ENCODE assay signal across 27 cellular contexts in genomic region chr5:169768416-169768815, GRCh38.
DNase-seq lines count a peak whose midpoint lies in the region; ATAC-seq, FAIRE-seq and TF ChIP-seq lines count a peak whose summit lies in the region.
"Had no signal": no experiment of that assay in that cellular context is flagged by ENCODE, and none has a peak within 500 bp of the region (broad histone marks: within the 10 kb centered on the region; RNA-seq: fewer than 3 reads in every experiment).

No MANE protein-coding gene starts in this region.

- H3K36me3 Mint-ChIP-seq in GM23338 (ENCODE audit: low read depth) = no peaks in the 10 kb centered on the region
- H3K36me3 Mint-ChIP-seq in activated T-helper 17 cell treated with anti-CD3 and anti-CD28 coated beads, Interleukin-2, amount 50 U/mL, for 72 hours (ENCODE audit: low read depth) = peaks cover 89% of the 10 kb centered on the region
- peaks cover 44% of the 10 kb centered on the region for H3K36me3 Mint-ChIP-seq in activated T-cell treated with anti-CD3 and anti-CD28 coated beads, Interleukin-2, amount 50 U/mL, for 4 hours (ENCODE audit: insufficient read depth)

- peaks cover 8% of the 10 kb centered on the region for H3K27me3 Mint-ChIP-seq in GM23338 (ENCODE audit: insufficient read depth, low read depth, poor library complexity)
- H3K27me3 Mint-ChIP-seq in activated T-helper 17 cell treated with anti-CD3 and anti-CD28 coated beads, Interleukin-2, amount 50 U/mL, for 72 hours = no peaks in the 10 kb centered on the region
- no peaks in the 10 kb centered on the region for H3K27me3 Mint-ChIP-seq in activated T-cell treated with anti-CD3 and anti-CD28 coated beads, Interleukin-2, amount 50 U/mL, for 4 hours (ENCODE audit: low read depth)

- H3K79me2 ChIP-seq in GM23338 (replicated peaks; ENCODE audit: insufficient read depth) = no peaks in the 10 kb centered on the region

- no peaks in the 10 kb centered on the region for H3F3A ChIP-seq in GM23338 (replicated peaks; ENCODE audit: low read depth)

- peaks cover 22% of the 10 kb centered on the region for H3K4me1 ChIP-seq in GM23338 (ENCODE audit: insufficient read depth)
- H3K4me1 ChIP-seq in pancreas = peaks cover 0 to 7% (median 3%) of the 10 kb centered on the region in 3 donors
- H3K4me1 ChIP-seq: BE2C had no signal

- H3K27me3 ChIP-seq in GM23338 (ENCODE audit: insufficient read depth) (no peaks in the 10 kb centered on the region), pancreas (no peaks in the 10 kb centered on the region)
- H3K27me3 ChIP-seq: BE2C had no signal

- H3K4me2 ChIP-seq in GM23338 = peak overlapping the region; percentile 67
- H3K4me2 ChIP-seq: KMS-11 had no signal

- no peak for FAIRE-seq in pancreas (lab: Jason Lieb, UNC)
- FAIRE-seq: GM12892, H1 had no signal

- peaks cover 21% of the 10 kb centered on the region for H3K4me1 Mint-ChIP-seq in GM23338
- peaks cover 5% of the 10 kb centered on the region for H3K4me1 Mint-ChIP-seq in activated T-helper 17 cell treated with anti-CD3 and anti-CD28 coated beads, Interleukin-2, amount 50 U/mL, for 72 hours
- peaks cover 3% of the 10 kb centered on the region for H3K4me1 Mint-ChIP-seq in activated T-cell treated with anti-CD3 and anti-CD28 coated beads, Interleukin-2, amount 50 U/mL, for 4 hours (ENCODE audit: low read depth)
- H3K4me1 Mint-ChIP-seq: CD14-positive monocyte had no signal

- 0 out of 2 replicates have a peak, but pooled peaks cover 3% of the 10 kb centered on the region for H4K20me1 ChIP-seq in GM23338 (replicated peaks; ENCODE audit: insufficient read depth)

- H3K9me3 Mint-ChIP-seq in GM23338 = no peaks in the 10 kb centered on the region
- no peaks in the 10 kb centered on the region for H3K9me3 Mint-ChIP-seq in activated T-helper 17 cell treated with anti-CD3 and anti-CD28 coated beads, Interleukin-2, amount 50 U/mL, for 72 hours
- H3K9me3 Mint-ChIP-seq in activated T-cell treated with anti-CD3 and anti-CD28 coated beads, Interleukin-2, amount 50 U/mL, for 4 hours = peaks cover 4% of the 10 kb centered on the region
- H3K9me3 Mint-ChIP-seq: CD14-positive monocyte had no signal

- DNase-seq in NCI-H2171 treated with DMSO at 0.1 percent for 48 hours (lab: John Stamatoyannopoulos, UW) (peak; percentile 11), NCI-H2171 (lab: John Stamatoyannopoulos, UW) (no peak), GM23338 (ENCODE audit: low spot score) (peak; percentile 21), pancreas (peak in 3 of 6 donors; percentile 11 to 42 (median 28)), NCI-H2081 (lab: John Stamatoyannopoulos, UW) (no peak)
- DNase-seq in activated T-cell treated with anti-CD3 and anti-CD28 coated beads, Interleukin-2, amount 50 U/mL, for 4 hours = no peak
- DNase-seq in activated CD4-positive, alpha-beta T cell treated with anti-CD3 and anti-CD28 coated beads for 4 hours = no peak
- DNase-seq: DMS153, DND-41, IMR-90, NCI-H1048, NCI-H1417, NCI-H1694 treated with DMSO at 0.1 percent for 48 hours, NCI-H2081 treated with DMSO at 0.1 percent for 48 hours, NCI-H446, NCI-H524 treated with DMSO at 0.1 percent for 48 hours, NCI-H82, SHP77 treated with DMSO at 0.1 percent for 48 hours had no signal

- H3K4me3 ChIP-seq in GM23338 (no peak overlapping the region), pancreas (no peak overlapping the region)

- H3K9me2 ChIP-seq in GM23338 (ENCODE audit: insufficient read depth) = no peaks in the 10 kb centered on the region; the same call in none of the 2 replicates

- no peak overlapping the region for H3K27ac Mint-ChIP-seq in GM23338
- H3K27ac Mint-ChIP-seq in activated T-helper 17 cell treated with anti-CD3 and anti-CD28 coated beads, Interleukin-2, amount 50 U/mL, for 72 hours = peak overlapping the region; percentile 17

- TF ChIP-seq CTCF in GM23338 (conservative IDR thresholded peaks at IDR 0.05; ENCODE audit: low read depth in 2 of 2) = no peak
- no peak for TF ChIP-seq CTCF in pancreas (IDR thresholded peaks at IDR 0.05)

- H3K4me3 Mint-ChIP-seq in GM23338 = no peak overlapping the region
- H3K4me3 Mint-ChIP-seq in activated T-helper 17 cell treated with anti-CD3 and anti-CD28 coated beads, Interleukin-2, amount 50 U/mL, for 72 hours = no peak overlapping the region
- no peak overlapping the region for H3K4me3 Mint-ChIP-seq in activated T-cell treated with anti-CD3 and anti-CD28 coated beads, Interleukin-2, amount 50 U/mL, for 4 hours
- H3K4me3 Mint-ChIP-seq: CD14-positive monocyte had no signal

- ATAC-seq in GM23338 (peak; percentile 59), pancreas (peak; percentile 38 to 78 (median 46))
- ATAC-seq in activated T-helper 17 cell treated with anti-CD3 and anti-CD28 coated beads, Interleukin-2, amount 50 U/mL, for 72 hours (replicated peaks) = no peak
- no peak for ATAC-seq in activated T-cell treated with anti-CD3 and anti-CD28 coated beads, Interleukin-2, amount 50 U/mL, for 4 hours
- ATAC-seq: HCT116 had no signal

- WGBS in pancreas, 2 donors = 13 to 27% methylated on average over 1 of the region's 1 CpG

- H2AFZ ChIP-seq in GM23338 = peak overlapping the region; percentile 52

- intact Hi-C loops in pancreas (cut with DNase I) = no loop called here

- no peaks in the 10 kb centered on the region for H3K9me3 ChIP-seq in pancreas
- H3K9me3 ChIP-seq: BE2C had no signal

- H3K27ac ChIP-seq in GM23338 (ENCODE audit: low read depth) = no peak overlapping the region
- H3K27ac ChIP-seq in pancreas = no peak overlapping the region
- H3K27ac ChIP-seq: 22Rv1, KMS-11, RWPE1 had no signal

- no peaks in the 10 kb centered on the region for H3K36me3 ChIP-seq in GM23338 (ENCODE audit: insufficient read depth)
- no peaks in the 10 kb centered on the region for H3K36me3 ChIP-seq in pancreas
- H3K36me3 ChIP-seq: BE2C had no signal

TF ChIP-seq in GM23338, 12 proteins besides CTCF, POLR2A, EP300 and RAD21 (continues in another document):
- TF ChIP-seq CREB1 (CRISPR knock-in tag; IDR thresholded peaks at IDR 0.05; ENCODE audit: low read depth) = no peak
- no peak for TF ChIP-seq STAT1 (IDR thresholded peaks at IDR 0.05; ENCODE audit: unreplicated experiment)
- no peak for TF ChIP-seq ZNF114 (CRISPR knock-in tag; IDR thresholded peaks at IDR 0.05)
- TF ChIP-seq NANOG (IDR thresholded peaks at IDR 0.05; ENCODE audit: borderline replicate concordance) = no peak
- TF ChIP-seq, protein P1, sequence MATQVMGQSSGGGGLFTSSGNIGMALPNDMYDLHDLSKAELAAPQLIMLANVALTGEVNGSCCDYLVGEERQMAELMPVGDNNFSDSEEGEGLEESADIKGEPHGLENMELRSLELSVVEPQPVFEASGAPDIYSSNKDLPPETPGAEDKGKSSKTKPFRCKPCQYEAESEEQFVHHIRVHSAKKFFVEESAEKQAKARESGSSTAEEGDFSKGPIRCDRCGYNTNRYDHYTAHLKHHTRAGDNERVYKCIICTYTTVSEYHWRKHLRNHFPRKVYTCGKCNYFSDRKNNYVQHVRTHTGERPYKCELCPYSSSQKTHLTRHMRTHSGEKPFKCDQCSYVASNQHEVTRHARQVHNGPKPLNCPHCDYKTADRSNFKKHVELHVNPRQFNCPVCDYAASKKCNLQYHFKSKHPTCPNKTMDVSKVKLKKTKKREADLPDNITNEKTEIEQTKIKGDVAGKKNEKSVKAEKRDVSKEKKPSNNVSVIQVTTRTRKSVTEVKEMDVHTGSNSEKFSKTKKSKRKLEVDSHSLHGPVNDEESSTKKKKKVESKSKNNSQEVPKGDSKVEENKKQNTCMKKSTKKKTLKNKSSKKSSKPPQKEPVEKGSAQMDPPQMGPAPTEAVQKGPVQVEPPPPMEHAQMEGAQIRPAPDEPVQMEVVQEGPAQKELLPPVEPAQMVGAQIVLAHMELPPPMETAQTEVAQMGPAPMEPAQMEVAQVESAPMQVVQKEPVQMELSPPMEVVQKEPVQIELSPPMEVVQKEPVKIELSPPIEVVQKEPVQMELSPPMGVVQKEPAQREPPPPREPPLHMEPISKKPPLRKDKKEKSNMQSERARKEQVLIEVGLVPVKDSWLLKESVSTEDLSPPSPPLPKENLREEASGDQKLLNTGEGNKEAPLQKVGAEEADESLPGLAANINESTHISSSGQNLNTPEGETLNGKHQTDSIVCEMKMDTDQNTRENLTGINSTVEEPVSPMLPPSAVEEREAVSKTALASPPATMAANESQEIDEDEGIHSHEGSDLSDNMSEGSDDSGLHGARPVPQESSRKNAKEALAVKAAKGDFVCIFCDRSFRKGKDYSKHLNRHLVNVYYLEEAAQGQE (IDR thresholded peaks at IDR 0.05; ENCODE audit: unreplicated experiment) = no peak
- TF ChIP-seq ZNF331 (CRISPR knock-in tag; IDR thresholded peaks at IDR 0.05; ENCODE audit: low read depth) = no peak
- no peak for TF ChIP-seq EZH2 (IDR thresholded peaks at IDR 0.05; ENCODE audit: low read depth, unreplicated experiment)
- no peak for TF ChIP-seq POLR2AphosphoS5 (IDR thresholded peaks at IDR 0.05; ENCODE audit: low read depth)
- TF ChIP-seq JUNB (IDR thresholded peaks at IDR 0.05; ENCODE audit: unreplicated experiment) = no peak

Comparison
In these comparisons a context has a peak if more than half of its experiments do, and no peak if none do; other contexts are left out.
1. DNase-seq: peak in NCI-H2171 treated with DMSO at 0.1 percent for 48 hours (single experiment) and GM23338 (single experiment); none in NCI-H2171 (single experiment), NCI-H2081 (0 of 2), activated T-cell treated with anti-CD3 and anti-CD28 coated beads, Interleukin-2, amount 50 U/mL, for 4 hours (single experiment) and activated CD4-positive, alpha-beta T cell treated with anti-CD3 and anti-CD28 coated beads for 4 hours (0 of 2).
2. ATAC-seq: peak in GM23338 (single experiment) and pancreas (4 of 4); none in activated T-helper 17 cell treated with anti-CD3 and anti-CD28 coated beads, Interleukin-2, amount 50 U/mL, for 72 hours (single experiment) and activated T-cell treated with anti-CD3 and anti-CD28 coated beads, Interleukin-2, amount 50 U/mL, for 4 hours (0 of 2).